In the genomic region with DNA sequence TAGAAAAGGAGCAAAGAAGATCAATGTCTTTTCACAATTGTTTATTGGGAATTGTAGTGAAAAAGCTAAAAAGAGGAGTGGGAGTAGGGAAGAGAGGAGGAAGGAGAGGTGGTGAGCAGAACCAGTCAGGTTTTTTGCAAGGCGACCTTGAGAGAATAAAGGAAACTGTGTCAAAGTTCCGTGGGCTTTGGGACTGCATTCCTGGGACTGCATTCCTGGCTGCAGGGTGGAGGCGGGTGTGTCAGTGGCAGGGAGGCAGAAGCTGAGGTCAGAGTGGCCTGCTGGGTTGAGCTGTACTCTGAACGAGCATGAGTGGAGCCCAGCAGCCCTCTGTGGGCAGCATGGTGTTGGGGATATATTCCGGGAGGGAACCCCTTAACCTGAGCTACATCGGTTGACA, we compare ENCODE assay signal across 11 cellular contexts.
DNase-seq lines count a peak whose midpoint lies in the region; ATAC-seq, FAIRE-seq and TF ChIP-seq lines count a peak whose summit lies in the region.
"Had no signal": no experiment of that assay in that cellular context is flagged by ENCODE, and none has a peak within 500 bp of the region (broad histone marks: within the 10 kb centered on the region; RNA-seq: fewer than 3 reads in every experiment).

No MANE protein-coding gene starts in this region.

- H2BK12ac ChIP-seq in neuronal stem cell (ENCODE audit: low read length) = no peak overlapping the region

- H3K4ac ChIP-seq in neuronal stem cell (ENCODE audit: low read length) = no peak overlapping the region

- no peak overlapping the region for H3K27ac Mint-ChIP-seq in activated naive CD4-positive, alpha-beta T cell treated with anti-CD3 and anti-CD28 coated beads, Interleukin-2, amount 10 ng/mL, durations not matched to agents 7 days and 5 days

- H2BK15ac ChIP-seq in neuronal stem cell (ENCODE audit: low read length) = no peak overlapping the region

- H2AFZ ChIP-seq in neuronal stem cell (ENCODE audit: low read length) = no peak overlapping the region

- peak; percentile 98 for ATAC-seq in left colon
- ATAC-seq in HG03469 (IDR thresholded peaks at IDR 0.05; ENCODE audit: unreplicated experiment) = no peak

- WGBS in transverse colon (ENCODE audit: low coverage in 1 of 2), 2 donors = 0 to 53% methylated on average over 1 to 6 of the region's 6 CpGs
- no CpG with 5 or more reads among the region's 6 CpGs for WGBS in neuronal stem cell (ENCODE audit: extremely low coverage in 2 of 2, insufficient read length in 2 of 2, insufficient replicate concordance in 1 of 2), 2 donors

- H4K91ac ChIP-seq in neuronal stem cell (ENCODE audit: low read depth, low read length, poor library complexity) = no peak overlapping the region

- peaks cover 0 to 9% (median 3%) of the 10 kb centered on the region in 4 donors for H3K4me1 ChIP-seq in transverse colon
- peaks cover 4 to 6% of the 10 kb centered on the region in 2 donors for H3K4me1 ChIP-seq in neuronal stem cell (ENCODE audit: control insufficient read depth in 2 of 2, insufficient read depth in 1 of 2, low read depth in 1 of 2, low read length in 2 of 2)

- H3K9ac ChIP-seq in neuronal stem cell (ENCODE audit: low read depth, low read length, poor library complexity) = no peak overlapping the region

- H4K8ac ChIP-seq in neuronal stem cell (ENCODE audit: low read depth, low read length) = no peak overlapping the region

- peak; percentile 82 for DNase-seq in HT-29 (ENCODE audit: low spot score)
- DNase-seq in bronchial epithelial cell (ENCODE audit: low read depth) = peak; percentile 46
- peak; percentile 52 to 60 for DNase-seq in left colon
- DNase-seq in transverse colon = peak; percentile 79
- DNase-seq in activated naive CD4-positive, alpha-beta T cell treated with anti-CD3 and anti-CD28 coated beads, Interleukin-2, amount 10 ng/mL, durations not matched to agents 7 days and 5 days = no peak
- DNase-seq in neuronal stem cell (ENCODE audit: low spot score) = no peak
- DNase-seq in activated effector memory CD4-positive, alpha-beta T cell treated with Interleukin-2 at 50 U/mL for 16 hours = no peak
- DNase-seq: MM.1S, posterior cingulate gyrus had no signal

- H3K36me3 ChIP-seq in bronchial epithelial cell (ENCODE audit: control insufficient read depth, insufficient read depth, low read length) (peaks cover 2% of the 10 kb centered on the region), transverse colon (peaks cover 0 to 5% (median 0%) of the 10 kb centered on the region in 4 donors), neuronal stem cell (replicated peaks in 1 of 2; ENCODE audit: control insufficient read depth in 2 of 2, insufficient read depth in 2 of 2, low read length in 2 of 2) (peaks cover 12 to 58% of the 10 kb centered on the region in 2 donors)

- H3K4me3 Mint-ChIP-seq in activated naive CD4-positive, alpha-beta T cell treated with anti-CD3 and anti-CD28 coated beads, Interleukin-2, amount 10 ng/mL, durations not matched to agents 7 days and 5 days = no peak overlapping the region

- H3K9me3 ChIP-seq in transverse colon (no peaks in the 10 kb centered on the region), neuronal stem cell (replicated peaks in 1 of 2; ENCODE audit: control insufficient read depth in 2 of 2, insufficient read depth in 1 of 2, low read depth in 1 of 2, low read length in 2 of 2) (no peaks in the 10 kb centered on the region)

- H3K14ac ChIP-seq in neuronal stem cell (ENCODE audit: low read length) = no peak overlapping the region

- peak; percentile 20 for TF ChIP-seq CTCF in bronchial epithelial cell (IDR thresholded peaks at IDR 0.05; ENCODE audit: insufficient read depth, low read length, severe bottlenecking)
- TF ChIP-seq CTCF in transverse colon (IDR thresholded peaks at IDR 0.05) = peak in 1 of 5 experiments; percentile 12

- H2BK120ac ChIP-seq in neuronal stem cell (ENCODE audit: low read depth, low read length) = no peak overlapping the region

- peaks cover 11% of the 10 kb centered on the region for H3K27me3 Mint-ChIP-seq in activated naive CD4-positive, alpha-beta T cell treated with anti-CD3 and anti-CD28 coated beads, Interleukin-2, amount 10 ng/mL, durations not matched to agents 7 days and 5 days

- no peak for TF ChIP-seq POLR2A in transverse colon (IDR thresholded peaks at IDR 0.05)

- intact Hi-C loops in left colon (cut with DNase I, micrococcal nuclease) (no loop called here), transverse colon (cut with DNase I; ENCODE audit: low total_unique reads) (no loop called here)

- H3K79me1 ChIP-seq in neuronal stem cell (ENCODE audit: low read depth, low read length) = no peaks in the 10 kb centered on the region

- H3K18ac ChIP-seq in neuronal stem cell (ENCODE audit: low read length) = no peak overlapping the region

- H3K36me3 Mint-ChIP-seq in activated naive CD4-positive, alpha-beta T cell treated with anti-CD3 and anti-CD28 coated beads, Interleukin-2, amount 10 ng/mL, durations not matched to agents 7 days and 5 days = no peaks in the 10 kb centered on the region

- no peak overlapping the region for H3K23ac ChIP-seq in neuronal stem cell (ENCODE audit: low read depth, low read length, poor library complexity)

- no peak overlapping the region for H2BK5ac ChIP-seq in neuronal stem cell (ENCODE audit: low read length)

- H3K27me3 ChIP-seq in bronchial epithelial cell (ENCODE audit: control insufficient read depth, insufficient read depth, low read length) = no peaks in the 10 kb centered on the region
- H3K27me3 ChIP-seq in transverse colon = no peaks in the 10 kb centered on the region
- H3K27me3 ChIP-seq in neuronal stem cell (ENCODE audit: control insufficient read depth in 3 of 3, insufficient read depth in 3 of 3, low read depth in 1 of 3, low read length in 3 of 3) = no peaks in the 10 kb centered on the region

- no peak overlapping the region for H3K4me3 ChIP-seq in bronchial epithelial cell (ENCODE audit: low read depth, low read length)
- no peak overlapping the region for H3K4me3 ChIP-seq in transverse colon
- no peak overlapping the region for H3K4me3 ChIP-seq in neuronal stem cell (ENCODE audit: low read length in 2 of 2)

- no peak overlapping the region for H2AK5ac ChIP-seq in neuronal stem cell (ENCODE audit: low read depth, low read length)

- H3K9me3 Mint-ChIP-seq in activated naive CD4-positive, alpha-beta T cell treated with anti-CD3 and anti-CD28 coated beads, Interleukin-2, amount 10 ng/mL, durations not matched to agents 7 days and 5 days = no peaks in the 10 kb centered on the region

- H3K27ac ChIP-seq in transverse colon = peak overlapping the region in 1 of 4 donors; percentile 14
- no peak overlapping the region for H3K27ac ChIP-seq in neuronal stem cell (replicated peaks; ENCODE audit: low read length)

- TF ChIP-seq EP300 in transverse colon (IDR thresholded peaks at IDR 0.05; ENCODE audit: low read depth) = no peak

- in situ Hi-C loops in transverse colon (cut with MboI; ENCODE audit: low pct_ligation_motif_present in 1 of 4, low pct_unique_long_range_greater_than_20kb in 1 of 4, low sequenced_read_pairs in 3 of 4) = no loop called here

- FAIRE-seq in bronchial epithelial cell (lab: Jason Lieb, UNC) = no peak
- FAIRE-seq: G401.6 had no signal

- H3K4me1 Mint-ChIP-seq in activated naive CD4-positive, alpha-beta T cell treated with anti-CD3 and anti-CD28 coated beads, Interleukin-2, amount 10 ng/mL, durations not matched to agents 7 days and 5 days = no peaks in the 10 kb centered on the region

- H3K4me2 ChIP-seq in neuronal stem cell (ENCODE audit: insufficient read depth, low read length, poor library complexity, severe bottlenecking) = no peak overlapping the region

- CTCF ChIA-PET in activated naive CD4-positive, alpha-beta T cell treated with anti-CD3 and anti-CD28 coated beads, Interleukin-2, amount 10 ng/mL, durations not matched to agents 7 days and 5 days (lab: Charles Lee) = interaction anchor here (0.7 to 1.3 kb wide), 2 partner anchors 272 to 305 kb away, joined by 3 read pairs; no protein-coding TSS in a partner anchor

Comparison
In these comparisons a context has a peak if more than half of its experiments do, and no peak if none do; other contexts are left out.
1. DNase-seq: peak in HT-29 (single experiment), bronchial epithelial cell (single experiment), left colon (2 of 2) and transverse colon (single experiment); none in activated naive CD4-positive, alpha-beta T cell treated with anti-CD3 and anti-CD28 coated beads, Interleukin-2, amount 10 ng/mL, durations not matched to agents 7 days and 5 days (single experiment), neuronal stem cell (single experiment) and activated effector memory CD4-positive, alpha-beta T cell treated with Interleukin-2 at 50 U/mL for 16 hours (single experiment).